8 cellular contexts compared by ENCODE assay signal in genomic region chr5:96703985-96704384, GRCh38. TPM values are rescaled to one million over a fixed set of nuclear protein-coding genes. Genes with fewer than 3 reads are reported as not detected.
DNase-seq lines count a peak whose midpoint lies in the region; ATAC-seq and TF ChIP-seq lines count a peak whose summit lies in the region.

No MANE protein-coding gene starts in this region.

- H3K4me1 Mint-ChIP-seq in Calu3 (ENCODE audit: low read depth, unreplicated experiment) = peaks cover 78% of the 10 kb centered on the region
- H3K4me1 Mint-ChIP-seq in T-helper 17 cell = peaks cover 41% of the 10 kb centered on the region

- no peak overlapping the region for H3K14ac ChIP-seq in trophoblast cell (ENCODE audit: low read length)

- no peak overlapping the region for H4K12ac ChIP-seq in trophoblast cell (ENCODE audit: low read depth, low read length)

- H3K4me3 ChIP-seq in esophagus squamous epithelium (peak overlapping the region; percentile 54 to 83 (median 60)), trophoblast cell (ENCODE audit: low read depth, low read length) (no peak overlapping the region)

- DNase-seq in Calu3 = no peak
- DNase-seq in T-helper 17 cell = no peak
- DNase-seq in esophagus squamous epithelium (lab: John Stamatoyannopoulos, UW) = no peak
- no peak for DNase-seq in trophoblast cell
- no peak for DNase-seq in activated gamma-delta T cell treated with Interleukin-2 at 50 U/mL for 16 hours
- DNase-seq in effector CD4-positive, alpha-beta T cell = no peak
- no peak for DNase-seq in activated effector memory CD4-positive, alpha-beta T cell treated with anti-CD3 and anti-CD28 coated beads, Interleukin-2, amount 50 U/mL, for 16 hours

- H3K79me2 ChIP-seq in trophoblast cell (ENCODE audit: control insufficient read depth, insufficient read depth, low read length, poor library complexity) = peaks cover 3% of the 10 kb centered on the region

- no peaks in the 10 kb centered on the region for H3K9me3 Mint-ChIP-seq in Calu3 (ENCODE audit: low read depth, unreplicated experiment)

- peak overlapping the region; percentile 96 to 97 (median 97) for H3K27ac ChIP-seq in esophagus squamous epithelium
- H3K27ac ChIP-seq in trophoblast cell (ENCODE audit: low read depth, low read length) = no peak overlapping the region

- WGBS in esophagus squamous epithelium, 2 donors = 26% methylated on average over 3 of the region's 3 CpGs
- WGBS in trophoblast cell (ENCODE audit: extremely low coverage, insufficient coverage, insufficient read length) = no CpG with 5 or more reads among the region's 3 CpGs

- no peak overlapping the region for H2AK5ac ChIP-seq in trophoblast cell (ENCODE audit: low read length)

- H3K36me3 ChIP-seq in esophagus squamous epithelium = peaks cover 0 to 9% (median 4%) of the 10 kb centered on the region in 3 donors
- peaks cover 2 to 4% of the 10 kb centered on the region in 2 experiments for H3K36me3 ChIP-seq in trophoblast cell (ENCODE audit: control insufficient read depth in 1 of 2, insufficient read depth in 2 of 2, low read length in 2 of 2)

- no peak overlapping the region for H2BK120ac ChIP-seq in trophoblast cell (ENCODE audit: insufficient read depth, low read length, poor library complexity)

- H3K27me3 Mint-ChIP-seq in Calu3 (ENCODE audit: unreplicated experiment) (no peaks in the 10 kb centered on the region), T-helper 17 cell (no peaks in the 10 kb centered on the region)

- H3K9me3 ChIP-seq in T-helper 17 cell (ENCODE audit: control insufficient read depth, low read length, poor library complexity, severe bottlenecking) (no peaks in the 10 kb centered on the region), esophagus squamous epithelium (no peaks in the 10 kb centered on the region), trophoblast cell (ENCODE audit: insufficient read depth, low read depth, low read length) (no peaks in the 10 kb centered on the region)

- H2BK5ac ChIP-seq in trophoblast cell (ENCODE audit: low read depth, low read length, poor library complexity) = no peak overlapping the region

- H3K4ac ChIP-seq in trophoblast cell (ENCODE audit: low read depth, low read length) = peak overlapping the region; percentile 63

- CTCF ChIA-PET in Calu3 (lab: Charles Lee) = interaction anchor here (1.2 to 3.7 kb wide), 3 partner anchors 10 to 90 kb away, joined by 4 to 22 read pairs (median 9); no protein-coding TSS in a partner anchor

- H3K27me3 ChIP-seq in esophagus squamous epithelium (no peaks in the 10 kb centered on the region), trophoblast cell (ENCODE audit: insufficient read depth, low read length) (no peaks in the 10 kb centered on the region)

- peak overlapping the region; percentile 83 for H3K23ac ChIP-seq in trophoblast cell (ENCODE audit: low read length)

- no peak for TF ChIP-seq POLR2A in esophagus squamous epithelium (IDR thresholded peaks at IDR 0.05)

- no peak overlapping the region for H4K91ac ChIP-seq in trophoblast cell (ENCODE audit: low read depth, low read length)

- H3K9ac ChIP-seq in trophoblast cell (ENCODE audit: low read length) = no peak overlapping the region

- H3K4me3 Mint-ChIP-seq in Calu3 (ENCODE audit: low read depth, unreplicated experiment) (peak overlapping the region; percentile 94), T-helper 17 cell (peak overlapping the region; percentile 95)

- H3K4me1 ChIP-seq in esophagus squamous epithelium = peaks cover 9 to 93% (median 41%) of the 10 kb centered on the region in 3 donors
- peaks cover 0 to 3% of the 10 kb centered on the region in 2 experiments for H3K4me1 ChIP-seq in trophoblast cell (ENCODE audit: control insufficient read depth in 1 of 2, insufficient read depth in 2 of 2, low read length in 2 of 2)

- intact Hi-C loops in Calu3 (cut with micrococcal nuclease; ENCODE audit: unreplicated experiment) (loop anchor here (5.0 kb wide), 1 partner anchor 42 kb away; the partner anchor contains the start of gene CAST), esophagus squamous epithelium (cut with DNase I) (no loop called here)

- no peak for ATAC-seq in T-helper 17 cell
- ATAC-seq in HG02840 (IDR thresholded peaks at IDR 0.05; ENCODE audit: low FRiP score, unreplicated experiment) = no peak

- H3K27ac Mint-ChIP-seq in Calu3 (ENCODE audit: unreplicated experiment) (peak overlapping the region; percentile 73), T-helper 17 cell (peak overlapping the region; percentile 99)

- H4K8ac ChIP-seq in trophoblast cell (ENCODE audit: low read depth, low read length) = no peak overlapping the region

- no peak for TF ChIP-seq CTCF in Calu3 (IDR thresholded peaks at IDR 0.05; ENCODE audit: unreplicated experiment)
- TF ChIP-seq CTCF in esophagus squamous epithelium (IDR thresholded peaks at IDR 0.05) = no peak

- BruUV-seq in Calu3 (replicated peaks; lab: Mats Ljungman, UMichigan) = no TSS peak

- peaks cover 6% of the 10 kb centered on the region for H3K79me1 ChIP-seq in trophoblast cell (ENCODE audit: low read length)

- no peak overlapping the region for H3K18ac ChIP-seq in trophoblast cell (ENCODE audit: low read length)

- no peak overlapping the region for H3K4me2 ChIP-seq in trophoblast cell (ENCODE audit: low read length)

- H2AFZ ChIP-seq in trophoblast cell (ENCODE audit: insufficient read depth, low read length, poor library complexity) = no peak overlapping the region

- H3K36me3 Mint-ChIP-seq in Calu3 (ENCODE audit: insufficient read depth, unreplicated experiment) (peaks cover 51% of the 10 kb centered on the region), T-helper 17 cell (ENCODE audit: low read depth) (no peaks in the 10 kb centered on the region)

- H2BK12ac ChIP-seq in trophoblast cell (ENCODE audit: low read length) = no peak overlapping the region

RNA-seq across cellular contexts. Expression of gene CAST, which starts 41.8 kb away (rescaled TPM):
- total RNA-seq in Calu3 (2022) (342 and 395 TPM in 2 replicates), T-helper 17 cell (100 to 1,000 TPM; 303 TPM), esophagus squamous epithelium (100 to 1,000 TPM; 324 to 489 (median 375) TPM)
- polyA plus RNA-seq in trophoblast cell (2013) = 174 and 186 TPM in 2 replicates
